In the genomic region with DNA sequence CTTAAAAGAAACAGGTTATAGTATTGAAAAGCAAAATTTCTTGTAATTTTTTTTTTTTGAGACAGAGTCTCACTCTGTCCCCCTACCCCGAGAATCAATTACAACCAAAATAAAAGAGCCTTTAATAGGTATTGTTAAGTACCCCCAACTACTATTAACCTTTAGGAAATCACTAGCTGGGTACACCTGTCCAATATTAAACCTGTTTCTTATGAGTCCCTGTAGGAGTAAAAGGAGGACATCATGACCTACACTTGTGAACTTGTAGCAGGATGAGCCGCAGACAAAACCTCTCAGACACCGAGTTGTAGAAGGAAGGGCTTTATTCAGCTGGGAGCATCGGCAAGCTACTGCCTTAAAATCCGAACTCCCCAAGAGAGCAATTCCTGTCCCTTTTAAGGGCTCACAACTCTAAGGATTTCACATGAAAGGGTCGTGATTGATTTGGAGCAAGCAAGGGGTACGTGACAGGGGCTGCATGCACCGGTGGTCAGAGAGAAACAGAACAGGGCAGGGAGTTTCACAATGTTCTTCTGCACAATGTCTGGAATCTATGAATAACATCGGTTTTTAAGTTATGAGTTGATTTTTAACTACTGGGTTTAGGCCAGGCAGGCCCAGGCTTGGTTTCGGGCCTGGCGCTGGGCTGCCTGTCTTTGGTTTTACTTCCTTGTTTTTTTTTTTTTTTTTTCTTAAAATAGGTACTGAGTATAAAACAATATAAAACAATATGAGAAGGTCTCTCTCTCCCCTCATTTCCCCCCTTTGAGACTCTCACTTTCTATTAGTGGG, we compare ENCODE assay signal across 8 cellular contexts. TPM values are rescaled to one million over a fixed set of nuclear protein-coding genes. Genes with fewer than 3 reads are reported as not detected.
A peak's percentile ranks its signal among the peaks of the same experiment; 100 is the strongest.
DNase-seq lines count a peak whose midpoint lies in the region; ATAC-seq and FAIRE-seq lines count a peak whose summit lies in the region.
"Not testable (repeated sequence)": the region's sequence is repeated elsewhere in the genome, so short reads cannot be mapped to it uniquely, and the experiment has no call there.

No MANE protein-coding gene starts in this region.

- not testable (repeated sequence) for H4K91ac ChIP-seq in mesenchymal stem cell (ENCODE audit: low read length)

- H3K27me3 Mint-ChIP-seq in dendritic cell treated with granulocyte-macrophage colony-stimulating factor and Interleukin-4, amounts not matched to agents 40 ng/mL and 50 ng/mL, for 4 days = not testable (repeated sequence)

- H2AK5ac ChIP-seq in mesenchymal stem cell (ENCODE audit: low read length, severe bottlenecking) = not testable (repeated sequence)

- not testable (repeated sequence) for H2BK5ac ChIP-seq in mesenchymal stem cell (ENCODE audit: low read depth, low read length, poor library complexity, severe bottlenecking)

- ATAC-seq in GM19351 (IDR thresholded peaks at IDR 0.05; ENCODE audit: unreplicated experiment) (peak; percentile 48), HG02973 (IDR thresholded peaks at IDR 0.05; ENCODE audit: unreplicated experiment) (peak; percentile 48)

- not testable (repeated sequence) for H3K79me2 ChIP-seq in Karpas-422 (ENCODE audit: low read length)

- H2BK120ac ChIP-seq in mesenchymal stem cell (ENCODE audit: low read depth, low read length) = not testable (repeated sequence)

- not testable (repeated sequence) for H3K36me3 Mint-ChIP-seq in dendritic cell treated with granulocyte-macrophage colony-stimulating factor and Interleukin-4, amounts not matched to agents 40 ng/mL and 50 ng/mL, for 4 days (ENCODE audit: low read depth)

- not testable (repeated sequence) for H2BK15ac ChIP-seq in mesenchymal stem cell (ENCODE audit: low read depth, poor library complexity, severe bottlenecking)

- peak overlapping the region; percentile 50; the same call in 1 of the 2 replicates for H2AFZ ChIP-seq in Karpas-422 (ENCODE audit: low read length)
- not testable (repeated sequence) for H2AFZ ChIP-seq in mesenchymal stem cell (ENCODE audit: low read depth, low read length)

- H4K20me1 ChIP-seq in Karpas-422 (ENCODE audit: insufficient read depth, low read depth, low read length) = not testable (repeated sequence)

- not testable (repeated sequence) for H3K4ac ChIP-seq in mesenchymal stem cell (ENCODE audit: low read depth in 1 of 2, low read length in 2 of 2)

- peak overlapping the region; percentile 75 for H3K27ac Mint-ChIP-seq in dendritic cell treated with granulocyte-macrophage colony-stimulating factor and Interleukin-4, amounts not matched to agents 40 ng/mL and 50 ng/mL, for 4 days

- not testable (repeated sequence) for H3K4me3 ChIP-seq in Karpas-422 (ENCODE audit: low read length); mesenchymal stem cell (ENCODE audit: insufficient read depth in 1 of 2, low read depth in 1 of 2, low read length in 2 of 2)

- intact Hi-C loops in dendritic cell treated with granulocyte-macrophage colony-stimulating factor and Interleukin-4, amounts not matched to agents 40 ng/mL and 50 ng/mL, for 4 days (cut with micrococcal nuclease) = not testable (repeated sequence)

- not testable (repeated sequence) for H3K18ac ChIP-seq in mesenchymal stem cell (ENCODE audit: low read depth in 1 of 2, low read length in 2 of 2)

- not testable (repeated sequence) for H3K4me3 Mint-ChIP-seq in dendritic cell treated with granulocyte-macrophage colony-stimulating factor and Interleukin-4, amounts not matched to agents 40 ng/mL and 50 ng/mL, for 4 days

- FAIRE-seq in GM18507 (lab: Jason Lieb, UNC) (peak; percentile 92), RCC 7860 (lab: Jason Lieb, UNC) (peak; percentile 90)

- not testable (repeated sequence) for H3K4me1 ChIP-seq in Karpas-422 (ENCODE audit: low read length); mesenchymal stem cell (ENCODE audit: control insufficient read depth, insufficient read depth, low read depth, low read length)

- not testable (repeated sequence) for H3K4me1 Mint-ChIP-seq in dendritic cell treated with granulocyte-macrophage colony-stimulating factor and Interleukin-4, amounts not matched to agents 40 ng/mL and 50 ng/mL, for 4 days (ENCODE audit: low read depth)

- H3K27me3 ChIP-seq in Karpas-422 (ENCODE audit: low read length); mesenchymal stem cell (ENCODE audit: control insufficient read depth in 1 of 2, insufficient read depth in 1 of 2, low read length in 2 of 2): not testable (repeated sequence)

- not testable (repeated sequence) for H4K8ac ChIP-seq in mesenchymal stem cell (ENCODE audit: low read length)

- H3K23ac ChIP-seq in mesenchymal stem cell (ENCODE audit: low read length in 2 of 2) = not testable (repeated sequence)

- H3K27ac ChIP-seq in Karpas-422 (ENCODE audit: low read length) = not testable (repeated sequence)
- H3K27ac ChIP-seq in mesenchymal stem cell (ENCODE audit: low read length, poor library complexity, severe bottlenecking) = peak overlapping the region; percentile 78

- H3K36me3 ChIP-seq in Karpas-422 (ENCODE audit: insufficient read depth, low read length); mesenchymal stem cell (ENCODE audit: control insufficient read depth in 1 of 2, insufficient read depth in 2 of 2, low read depth in 1 of 2, low read length in 2 of 2): not testable (repeated sequence)

- peak; percentile 48 for DNase-seq in ACHN
- not testable (repeated sequence) for DNase-seq in GM18507 (ENCODE audit: extremely low spot score, insufficient read length, low read depth); Karpas-422; RCC 7860 (ENCODE audit: low spot score); mesenchymal stem cell

- not testable (repeated sequence) for H3K9me2 ChIP-seq in Karpas-422 (replicated peaks; ENCODE audit: insufficient read depth, low read length)

- H3K9me3 Mint-ChIP-seq in dendritic cell treated with granulocyte-macrophage colony-stimulating factor and Interleukin-4, amounts not matched to agents 40 ng/mL and 50 ng/mL, for 4 days = not testable (repeated sequence)

- not testable (repeated sequence) for H3K9me3 ChIP-seq in Karpas-422 (ENCODE audit: low read length); mesenchymal stem cell (ENCODE audit: control insufficient read depth, low read length)

- in situ Hi-C loops in ACHN (cut with HindIII; ENCODE audit: low pct_ligation_motif_present, low pct_unique_long_range_greater_than_20kb, low sequenced_read_pairs) = not testable (repeated sequence)

- not testable (repeated sequence) for H3K9ac ChIP-seq in Karpas-422 (ENCODE audit: low read length); mesenchymal stem cell (ENCODE audit: low read length)

- WGBS in mesenchymal stem cell = 87% methylated on average over 5 of the region's 11 CpGs

- H3K14ac ChIP-seq in mesenchymal stem cell (ENCODE audit: low read length in 2 of 2) = not testable (repeated sequence)

- H3K4me2 ChIP-seq in Karpas-422 (ENCODE audit: low read depth, low read length, poor library complexity, severe bottlenecking) (peak overlapping the region; percentile 15), mesenchymal stem cell (ENCODE audit: low read length, poor library complexity, severe bottlenecking) (peak overlapping the region; percentile 0)

- H3K79me1 ChIP-seq in mesenchymal stem cell (replicated peaks; ENCODE audit: low read length, poor library complexity, severe bottlenecking) = not testable (repeated sequence)

- H2BK12ac ChIP-seq in mesenchymal stem cell (ENCODE audit: low read length in 2 of 2) = not testable (repeated sequence)

RNA-seq across cellular contexts. Expression of gene NSUN4, which starts 15.1 kb away (rescaled TPM):
- 15.9 and 27.1 TPM in 2 replicates for total RNA-seq in Karpas-422 (2014; rRNA removed; shearing (Covaris generic); ENCODE audit: low replicate concordance)
- polyA plus RNA-seq in mesenchymal stem cell (2013, experiment 1 of 2) = 12.0 TPM
- 13.8 TPM for polyA plus RNA-seq in mesenchymal stem cell (2013, experiment 2 of 2)

RNA-seq across cellular contexts. Expression of gene UQCRH, which starts 22.0 kb away (rescaled TPM):
- total RNA-seq in Karpas-422 (2014; rRNA removed; shearing (Covaris generic); ENCODE audit: low replicate concordance) = 455 and 533 TPM in 2 replicates
- 399 TPM for polyA plus RNA-seq in mesenchymal stem cell (2013, experiment 1 of 2)
- 420 TPM for polyA plus RNA-seq in mesenchymal stem cell (2013, experiment 2 of 2)

RNA-seq across cellular contexts. Expression of gene LRRC41, which starts 22.1 kb away (rescaled TPM):
- 64.1 and 69.1 TPM in 2 replicates for total RNA-seq in Karpas-422 (2014; rRNA removed; shearing (Covaris generic); ENCODE audit: low replicate concordance)
- polyA plus RNA-seq in mesenchymal stem cell (2013, experiment 1 of 2) = 55.2 TPM
- polyA plus RNA-seq in mesenchymal stem cell (2013, experiment 2 of 2) = 53.6 TPM
